ENCODE assay signal across 29 cellular contexts in genomic region chr2:236172866-236173733, GRCh38. TPM values are rescaled to one million over a fixed set of nuclear protein-coding genes. Genes with fewer than 3 reads are reported as not detected.
DNase-seq lines count a peak whose midpoint lies in the region; ATAC-seq and TF ChIP-seq lines count a peak whose summit lies in the region.
"Had no signal": no experiment of that assay in that cellular context is flagged by ENCODE, and none has a peak within 500 bp of the region (broad histone marks: within the 10 kb centered on the region; RNA-seq: fewer than 3 reads in every experiment).

No MANE protein-coding gene starts in this region.

- H3K9me3 Mint-ChIP-seq in CD14-positive monocyte = peaks cover 0 to 35% (median 21%) of the 10 kb centered on the region in 7 donors
- H3K9me3 Mint-ChIP-seq: activated naive CD4-positive, alpha-beta T cell treated with anti-CD3 and anti-CD28 coated beads, Interleukin-2, amount 50 U/mL, for 24 hours; activated T-cell treated with anti-CD3 and anti-CD28 coated beads, Interleukin-2, amount 50 U/mL, for 72 hours; CD4-positive, alpha-beta T cell had no signal

- H3K27me3 Mint-ChIP-seq in CD14-positive monocyte (ENCODE audit: low read depth in 3 of 3) = peaks cover 81 to 99% (median 89%) of the 10 kb centered on the region in 3 donors

- no peak for ATAC-seq in omental fat pad (ENCODE audit: low FRiP score)
- ATAC-seq in GM18868 (IDR thresholded peaks at IDR 0.05; ENCODE audit: unreplicated experiment) = no peak
- ATAC-seq in HG03097 (IDR thresholded peaks at IDR 0.05; ENCODE audit: low FRiP score, unreplicated experiment) = no peak
- ATAC-seq: activated T-cell treated with anti-CD3 and anti-CD28 coated beads, Interleukin-2, amount 50 U/mL, for 72 hours; gastrocnemius medialis; stimulated activated naive CD8-positive, alpha-beta T cell treated with anti-CD3 and anti-CD28 coated beads, Interleukin-15, Interleukin-2, amounts not matched to agents 100 U/mL and 50 U/mL, for 24 hours had no signal

- H3K9me3 ChIP-seq in HUES48 (ENCODE audit: control insufficient read depth, insufficient read depth, low read length) (no peaks in the 10 kb centered on the region), hepatocyte (ENCODE audit: low read depth) (no peaks in the 10 kb centered on the region)
- H3K9me3 ChIP-seq: gastrocnemius medialis, left ventricle myocardium inferior, tibial nerve had no signal

- H3K27ac ChIP-seq in HUES48 (ENCODE audit: low read depth, low read length) (no peak overlapping the region), hepatocyte (no peak overlapping the region), substantia nigra (ENCODE audit: low read depth, low read length, poor library complexity, severe bottlenecking) (no peak overlapping the region)
- H3K27ac ChIP-seq: gastrocnemius medialis, left ventricle myocardium inferior, tibial nerve had no signal

- H3K27me3 ChIP-seq in HUES48 (ENCODE audit: control insufficient read depth, insufficient read depth, low read length) (peaks cover 98% of the 10 kb centered on the region), hepatocyte (peaks cover 98% of the 10 kb centered on the region)

- no peak for TF ChIP-seq CTCF in CD14-positive monocyte (IDR thresholded peaks at IDR 0.05)
- TF ChIP-seq CTCF in hepatocyte (IDR thresholded peaks at IDR 0.05; ENCODE audit: poor library complexity) = no peak
- no peak for TF ChIP-seq CTCF in omental fat pad (IDR thresholded peaks at IDR 0.05)

- no peaks in the 10 kb centered on the region for H3K79me2 ChIP-seq in hepatocyte

- intact Hi-C loops in CD14-positive monocyte (cut with micrococcal nuclease) = no loop called here

- H3K36me3 Mint-ChIP-seq in CD14-positive monocyte = peaks cover 0 to 6% of the 10 kb centered on the region in 2 donors
- H3K36me3 Mint-ChIP-seq: activated naive CD4-positive, alpha-beta T cell treated with anti-CD3 and anti-CD28 coated beads, Interleukin-2, amount 50 U/mL, for 24 hours had no signal

- H2AFZ ChIP-seq in hepatocyte = no peak overlapping the region

- peak overlapping the region; percentile 33 for H3K4me2 ChIP-seq in hepatocyte

- H3K27ac Mint-ChIP-seq in CD14-positive monocyte = no peak overlapping the region
- H3K27ac Mint-ChIP-seq: activated naive CD4-positive, alpha-beta T cell treated with anti-CD3 and anti-CD28 coated beads, Interleukin-2, amount 50 U/mL, for 24 hours; activated T-cell treated with anti-CD3 and anti-CD28 coated beads, Interleukin-2, amount 50 U/mL, for 72 hours; CD4-positive, alpha-beta T cell had no signal

- no peak overlapping the region for H3K9ac ChIP-seq in HUES48 (ENCODE audit: low read depth, low read length)

- 3% methylated on average over 50 of the region's 77 CpGs for WGBS in hepatocyte (ENCODE audit: low lambda C conversion rate, missing lambda C conversion rate)

- H3K36me3 ChIP-seq in HUES48 (ENCODE audit: control insufficient read depth, insufficient read depth, low read length) (no peaks in the 10 kb centered on the region), hepatocyte (replicated peaks; ENCODE audit: insufficient read depth, low read depth) (no peaks in the 10 kb centered on the region)
- H3K36me3 ChIP-seq: gastrocnemius medialis, HAP-1, left ventricle myocardium inferior, tibial nerve had no signal

- peak overlapping the region in 1 of 2 donors; percentile 62 for H3K4me3 Mint-ChIP-seq in CD14-positive monocyte
- H3K4me3 Mint-ChIP-seq: activated naive CD4-positive, alpha-beta T cell treated with anti-CD3 and anti-CD28 coated beads, Interleukin-2, amount 50 U/mL, for 24 hours; activated T-cell treated with anti-CD3 and anti-CD28 coated beads, Interleukin-2, amount 50 U/mL, for 72 hours; CD4-positive, alpha-beta T cell had no signal

- peaks cover 57% of the 10 kb centered on the region for H3K4me1 ChIP-seq in HUES48 (ENCODE audit: control insufficient read depth, insufficient read depth, low read length)
- H3K4me1 ChIP-seq in hepatocyte (ENCODE audit: insufficient read depth) = peaks cover 13% of the 10 kb centered on the region

- H3K4me3 ChIP-seq in HUES48 (ENCODE audit: low read depth, low read length) (0 out of 2 replicates have a peak overlapping the region, but pooled peaks have one; percentile 11), hepatocyte (no peak overlapping the region)
- H3K4me3 ChIP-seq: gastrocnemius medialis, HAP-1, left ventricle myocardium inferior, tibial nerve had no signal

- no peaks in the 10 kb centered on the region for H3K4me1 Mint-ChIP-seq in CD14-positive monocyte

- DNase-seq in CD14-positive monocyte (ENCODE audit: low spot score) (peak; percentile 24), hepatocyte (ENCODE audit: low spot score) (no peak), omental fat pad (ENCODE audit: low spot score) (peak; percentile 15), substantia nigra (lab: John Stamatoyannopoulos, UW) (no peak)
- DNase-seq in stimulated activated CD4-positive, alpha-beta T cell treated with anti-CD3 and anti-CD28 coated beads, Interleukin-4, amount 100 ng/mL, for 1 hour = no peak
- DNase-seq: activated T-cell treated with anti-CD3 and anti-CD28 coated beads, Interleukin-2, amount 50 U/mL, for 72 hours; CD4-positive, alpha-beta T cell; gastrocnemius medialis; GF-D8; Karpas-422; left ventricle myocardium inferior; NCI-H1048; NCI-H2081; NCI-H510A; nucleus accumbens; RPMI8226; stimulated activated CD4-positive, alpha-beta T cell treated with anti-CD3 and anti-CD28 coated beads, Interleukin-2, amount 100 ng/mL, for 24 hours; stimulated activated naive CD8-positive, alpha-beta T cell treated with anti-CD3 and anti-CD28 coated beads, Interleukin-15, Interleukin-2, amounts not matched to agents 100 U/mL and 50 U/mL, for 24 hours had no signal

- H4K20me1 ChIP-seq in hepatocyte (ENCODE audit: insufficient read depth, poor library complexity, severe bottlenecking) = no peaks in the 10 kb centered on the region

- no peaks in the 10 kb centered on the region for H3K9me2 ChIP-seq in hepatocyte (replicated peaks; ENCODE audit: insufficient read depth)

RNA-seq across cellular contexts. Expression of gene GBX2, which starts 4.9 kb away (rescaled TPM):
- polyA plus RNA-seq in CD14-positive monocyte (not detected), hepatocyte (0.45 TPM in 1 of 2 replicates, not detected in the other)
- total RNA-seq in hepatocyte (not detected in 2 replicates), omental fat pad (not detected)
- total RNA-seq: activated CD8-positive, alpha-beta memory T cell treated with anti-CD3 and anti-CD28 coated beads for 36 hours; activated T-cell treated with anti-CD3 and anti-CD28 coated beads, Interleukin-2, amount 50 U/mL, for 72 hours; aorta; CD4-positive, alpha-beta T cell; gastrocnemius medialis; left ventricle myocardium inferior; mononuclear cell; tibial nerve had no signal
- polyA plus RNA-seq: AG04450, esophagus had no signal

Comparison
In these comparisons a context has a peak if more than half of its experiments do, and no peak if none do; other contexts are left out.
1. DNase-seq: peak in CD14-positive monocyte (single experiment) and omental fat pad (single experiment); none in hepatocyte (single experiment), stimulated activated CD4-positive, alpha-beta T cell treated with anti-CD3 and anti-CD28 coated beads, Interleukin-4, amount 100 ng/mL, for 1 hour (single experiment) and substantia nigra (0 of 49).